24 cellular contexts compared by ENCODE assay signal in the genomic region with DNA sequence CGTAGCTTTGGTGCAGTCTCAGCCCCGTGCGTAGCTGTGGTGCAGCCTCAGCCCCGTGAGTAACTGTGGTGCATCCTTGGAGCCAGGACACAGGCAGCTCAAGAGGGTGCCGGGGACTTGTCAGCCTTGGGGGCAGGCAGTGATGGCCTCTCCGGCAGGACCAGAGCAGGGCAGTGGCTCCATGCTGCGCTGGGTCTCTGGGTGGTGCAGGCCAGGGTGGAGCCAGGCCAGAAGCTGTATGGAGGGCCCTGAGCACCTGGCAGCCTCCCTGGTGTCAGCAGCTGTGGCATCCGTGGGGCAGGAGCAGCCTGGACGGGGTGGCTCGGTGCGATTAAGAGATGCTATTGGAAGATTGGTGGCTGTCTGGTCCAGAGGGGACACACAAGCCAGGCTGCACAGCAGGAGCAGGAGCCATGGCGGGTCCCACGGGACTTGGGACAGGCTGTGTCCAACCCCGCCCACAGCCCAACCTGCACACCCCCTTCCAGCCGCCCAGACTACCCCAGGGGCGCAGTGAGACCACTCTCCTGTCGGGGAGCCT. TPM values are rescaled to one million over a fixed set of nuclear protein-coding genes. Genes with fewer than 3 reads are reported as not detected.
"Had no signal": no experiment of that assay in that cellular context is flagged by ENCODE, and none has a peak within 500 bp of the region (broad histone marks: within the 10 kb centered on the region; RNA-seq: fewer than 3 reads in every experiment).

No MANE protein-coding gene starts in this region.

- DNase-seq: activated B cell treated with CpG ODN at 0.5 μM for 24 hours; activated CD4-positive, alpha-beta memory T cell treated with anti-CD3 and anti-CD28 coated beads for 36 hours; activated CD4-positive, alpha-beta T cell treated with anti-CD3 and anti-CD28 coated beads for 4 hours; activated naive CD4-positive, alpha-beta T cell treated with anti-CD3 and anti-CD28 coated beads for 36 hours; activated T-cell treated with anti-CD3 and anti-CD28 coated beads, Interleukin-2, amount 50 U/mL, for 1 hour; adrenal gland; effector CD8-positive, alpha-beta T cell; gastrocnemius medialis; mammary epithelial cell; midbrain; nephron progenitor cell; occipital lobe; stimulated activated CD4-positive, alpha-beta T cell treated with anti-CD3 and anti-CD28 coated beads, Interleukin-15, amount 100 ng/mL, for 24 hours; stimulated activated CD4-positive, alpha-beta T cell treated with anti-CD3 and anti-CD28 coated beads, Interleukin-2, amount 100 ng/mL, for 48 hours; T-helper 9 cell; testis had no signal

- H3K4me3 ChIP-seq: adrenal gland, gastrocnemius medialis, hepatocyte, right atrium auricular region, skin epidermis, testis had no signal

- H3K4me1 ChIP-seq: adrenal gland, gastrocnemius medialis, right atrium auricular region, testis had no signal

- H3K9me3 ChIP-seq: adrenal gland, gastrocnemius medialis, right atrium auricular region, testis had no signal

- H3K27ac ChIP-seq: adrenal gland, gastrocnemius medialis, hepatocyte, right atrium auricular region, skin epidermis, testis had no signal

- ATAC-seq: gastrocnemius medialis, SK-N-SH treated with all-trans-retinoic acid at 6 μM for 48 hours, T-cell had no signal

- H3K27me3 ChIP-seq: adrenal gland, gastrocnemius medialis, hepatocyte, right atrium auricular region, testis had no signal

RNA-seq across cellular contexts. Expression of a gene that starts 28.3 kb away (rescaled TPM):
- total RNA-seq: activated B cell treated with CpG ODN at 0.5 μM for 24 hours; activated CD4-positive, alpha-beta memory T cell treated with anti-CD3 and anti-CD28 coated beads for 36 hours; activated naive CD4-positive, alpha-beta T cell treated with anti-CD3 and anti-CD28 coated beads for 36 hours; esophagus mucosa; progenitor cell of endocrine pancreas; right atrium auricular region had no signal

RNA-seq across cellular contexts. Expression of a gene that starts 57.1 kb away (rescaled TPM):
- total RNA-seq: activated B cell treated with CpG ODN at 0.5 μM for 24 hours, esophagus mucosa, gastrocnemius medialis, myocyte, occipital lobe had no signal
